1 cellular context compared by ENCODE assay signal in genomic region chr17:76026714-76027158, GRCh38.
TF ChIP-seq lines count a peak whose summit lies in the region.

No MANE protein-coding gene starts in this region.

TF ChIP-seq in HepG2, 621 proteins besides CTCF, POLR2A, EP300 and RAD21 (continued from another document and continues in another):
- TF ChIP-seq HIC2 (CRISPR knock-in tag; IDR thresholded peaks at IDR 0.05; ENCODE audit: low read depth): peak; percentile 4; the same call in 1 of the 2 replicates
- no peak for TF ChIP-seq ZNF772 (CRISPR knock-in tag; IDR thresholded peaks at IDR 0.05)
- no peak; the same call in 1 of the 2 replicates for TF ChIP-seq ZBTB33 (CRISPR knock-in tag; IDR thresholded peaks at IDR 0.05)
- 0 out of 2 replicates have a peak, but pooled peaks have one; percentile 32 for TF ChIP-seq ZNF512 (CRISPR knock-in tag; IDR thresholded peaks at IDR 0.05)
- peak; percentile 68; the same call in 1 of the 2 replicates for TF ChIP-seq GLI4 (CRISPR knock-in tag; IDR thresholded peaks at IDR 0.05; ENCODE audit: borderline replicate concordance)
- TF ChIP-seq SAP130 (CRISPR knock-in tag; IDR thresholded peaks at IDR 0.05; ENCODE audit: low read depth): no peak
- no peak for TF ChIP-seq ZBTB1 (CRISPR knock-in tag; IDR thresholded peaks at IDR 0.05; ENCODE audit: borderline replicate concordance)
- no peak for TF ChIP-seq CC2D1A (CRISPR knock-in tag; IDR thresholded peaks at IDR 0.05)
- TF ChIP-seq ZNF407 (CRISPR knock-in tag; IDR thresholded peaks at IDR 0.05; ENCODE audit: not compliant biosample characterization): no peak
- TF ChIP-seq ZNF382 (CRISPR knock-in tag; IDR thresholded peaks at IDR 0.05; ENCODE audit: borderline replicate concordance): no peak
- no peak for TF ChIP-seq KDM5A (IDR thresholded peaks at IDR 0.05; ENCODE audit: borderline replicate concordance, low read length)
- TF ChIP-seq SSRP1 (CRISPR knock-in tag; IDR thresholded peaks at IDR 0.05): no peak
- TF ChIP-seq ZNF770 (CRISPR knock-in tag; IDR thresholded peaks at IDR 0.05): peak; percentile 38; the same call in 1 of the 2 replicates
- TF ChIP-seq ZNF501 (CRISPR knock-in tag; IDR thresholded peaks at IDR 0.05): peak; percentile 7; the same call in 1 of the 2 replicates
- TF ChIP-seq ZNF451 (CRISPR knock-in tag; IDR thresholded peaks at IDR 0.05): 0 out of 2 replicates have a peak, but pooled peaks have one; percentile 6
- TF ChIP-seq ZNF556 (CRISPR knock-in tag; IDR thresholded peaks at IDR 0.05; ENCODE audit: borderline replicate concordance): no peak
- no peak for TF ChIP-seq ZNF777 (CRISPR knock-in tag; IDR thresholded peaks at IDR 0.05)
- no peak for TF ChIP-seq ATM (IDR thresholded peaks at IDR 0.05; ENCODE audit: borderline replicate concordance)
- no peak for TF ChIP-seq MATR3 (CRISPR knock-in tag; IDR thresholded peaks at IDR 0.05)
- 0 out of 2 replicates have a peak, but pooled peaks have one; percentile 50 for TF ChIP-seq CAMTA2 (CRISPR knock-in tag; IDR thresholded peaks at IDR 0.05; ENCODE audit: borderline replicate concordance)
- no peak for TF ChIP-seq ISX (CRISPR knock-in tag; conservative IDR thresholded peaks at IDR 0.05)
- peak; percentile 14; the same call in 1 of the 2 replicates for TF ChIP-seq SRY (CRISPR knock-in tag; IDR thresholded peaks at IDR 0.05)
- no peak for TF ChIP-seq MEIS1 (CRISPR knock-in tag; IDR thresholded peaks at IDR 0.05; ENCODE audit: borderline replicate concordance)
- TF ChIP-seq PRDM15 (CRISPR knock-in tag; IDR thresholded peaks at IDR 0.05): no peak
- 0 out of 2 replicates have a peak, but pooled peaks have one; percentile 19 for TF ChIP-seq ZNF224 (CRISPR knock-in tag; IDR thresholded peaks at IDR 0.05)
- TF ChIP-seq HES4 (CRISPR knock-in tag; IDR thresholded peaks at IDR 0.05; ENCODE audit: borderline replicate concordance): peak; percentile 39; the same call in 1 of the 2 replicates
- TF ChIP-seq THAP9 (CRISPR knock-in tag; IDR thresholded peaks at IDR 0.05; ENCODE audit: borderline replicate concordance): no peak
- TF ChIP-seq ZNF598 (CRISPR knock-in tag; IDR thresholded peaks at IDR 0.05; ENCODE audit: borderline replicate concordance): 0 out of 2 replicates have a peak, but pooled peaks have one; percentile 40
- TF ChIP-seq TCF7L2 (IDR thresholded peaks at IDR 0.05; ENCODE audit: low read depth, low read length): no peak
